In the genomic region with DNA sequence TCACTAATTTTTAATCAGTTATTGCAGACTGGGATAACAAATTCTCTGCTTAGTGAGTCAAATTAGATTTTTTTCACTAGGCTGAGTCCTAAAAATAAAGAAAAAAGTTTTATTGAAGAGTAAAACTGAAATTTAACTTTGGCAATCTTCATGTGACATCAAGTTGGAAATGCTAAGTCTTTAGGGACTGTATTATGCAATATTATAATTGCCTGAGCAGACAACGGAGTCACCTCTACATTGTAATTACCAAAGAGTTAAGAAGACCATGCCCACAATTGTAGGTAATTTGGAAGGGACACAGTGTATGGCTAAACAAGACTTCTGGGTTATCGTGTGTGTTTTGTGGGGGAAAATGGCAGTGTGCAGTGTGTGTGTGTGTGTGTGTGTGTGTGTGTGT, we compare ENCODE assay signal across 1 cellular context.
TF ChIP-seq lines count a peak whose summit lies in the region.

No MANE protein-coding gene starts in this region.

TF ChIP-seq in HepG2, 621 proteins besides CTCF, POLR2A, EP300 and RAD21:
- TF ChIP-seq CEBPB (IDR thresholded peaks at IDR 0.05; ENCODE audit: borderline replicate concordance, low read depth, low read length) = 0 out of 2 replicates have a peak, but pooled peaks have one; percentile 24
- no peak for TF ChIP-seq SP1 (IDR thresholded peaks at IDR 0.05)
- TF ChIP-seq SP1 (CRISPR knock-in tag; IDR thresholded peaks at IDR 0.05) = no peak
